Comparison of ENCODE assay signal across 9 cellular contexts in genomic region chr3:141426404-141427034, GRCh38. TPM values are rescaled to one million over a fixed set of nuclear protein-coding genes. Genes with fewer than 3 reads are reported as not detected.
DNase-seq lines count a peak whose midpoint lies in the region; ATAC-seq and TF ChIP-seq lines count a peak whose summit lies in the region.
"Had no signal": no experiment of that assay in that cellular context is flagged by ENCODE, and none has a peak within 500 bp of the region (broad histone marks: within the 10 kb centered on the region; RNA-seq: fewer than 3 reads in every experiment).

No MANE protein-coding gene starts in this region.

- peaks cover 12% of the 10 kb centered on the region for H3K36me3 ChIP-seq in mammary epithelial cell (ENCODE audit: insufficient read depth, low read length)

- no peaks in the 10 kb centered on the region for H3K9me3 Mint-ChIP-seq in HFFc6
- no peaks in the 10 kb centered on the region for H3K9me3 Mint-ChIP-seq in stimulated activated effector memory CD8-positive, alpha-beta T cell treated with anti-CD3 and anti-CD28 coated beads, Interleukin-12 subunit alpha, Interleukin-12 subunit beta, amount 100 ng/mL, for 72 hours
- H3K9me3 Mint-ChIP-seq in activated CD8-positive, alpha-beta memory T cell treated with anti-CD3 and anti-CD28 coated beads, Interleukin-2, amount 10 ng/mL, durations not matched to agents 7 days and 5 days (ENCODE audit: low read depth): no peaks in the 10 kb centered on the region

- no peaks in the 10 kb centered on the region for H3K27me3 ChIP-seq in mammary epithelial cell (ENCODE audit: insufficient read depth, low read length)

- H3K4me2 ChIP-seq in mammary epithelial cell (ENCODE audit: insufficient read depth, low read depth, low read length): peak overlapping the region; percentile 45

- peaks cover 25% of the 10 kb centered on the region for H3K4me1 ChIP-seq in mammary epithelial cell (ENCODE audit: insufficient read depth, low read length)

- H2AFZ ChIP-seq in mammary epithelial cell (ENCODE audit: low read depth, low read length): peak overlapping the region; percentile 6

- no peak for ATAC-seq in stimulated activated effector memory CD8-positive, alpha-beta T cell treated with anti-CD3 and anti-CD28 coated beads, Interleukin-12 subunit alpha, Interleukin-12 subunit beta, amount 100 ng/mL, for 72 hours
- no peak for ATAC-seq in activated CD8-positive, alpha-beta memory T cell treated with anti-CD3 and anti-CD28 coated beads, Interleukin-2, amount 10 ng/mL, durations not matched to agents 7 days and 5 days

- dilution Hi-C loops in mammary epithelial cell (cut with HindIII; ENCODE audit: low sequenced_read_pairs): loop anchor here (5.0 kb wide), 1 partner anchor 44 kb away; no protein-coding TSS in a partner anchor

- H4K20me1 ChIP-seq in mammary epithelial cell (ENCODE audit: insufficient read depth, low read length): no peaks in the 10 kb centered on the region

- H3K4me1 Mint-ChIP-seq in HFFc6 (ENCODE audit: low read depth): peaks cover 83% of the 10 kb centered on the region
- H3K4me1 Mint-ChIP-seq in stimulated activated effector memory CD8-positive, alpha-beta T cell treated with anti-CD3 and anti-CD28 coated beads, Interleukin-12 subunit alpha, Interleukin-12 subunit beta, amount 100 ng/mL, for 72 hours: peaks cover 55% of the 10 kb centered on the region
- peaks cover 31% of the 10 kb centered on the region for H3K4me1 Mint-ChIP-seq in activated CD8-positive, alpha-beta memory T cell treated with anti-CD3 and anti-CD28 coated beads, Interleukin-2, amount 10 ng/mL, durations not matched to agents 7 days and 5 days

- H3K4me3 Mint-ChIP-seq in HFFc6: peak overlapping the region; percentile 34; the same call in 1 of the 2 replicates
- H3K4me3 Mint-ChIP-seq in stimulated activated effector memory CD8-positive, alpha-beta T cell treated with anti-CD3 and anti-CD28 coated beads, Interleukin-12 subunit alpha, Interleukin-12 subunit beta, amount 100 ng/mL, for 72 hours: no peak overlapping the region
- no peak overlapping the region for H3K4me3 Mint-ChIP-seq in activated CD8-positive, alpha-beta memory T cell treated with anti-CD3 and anti-CD28 coated beads, Interleukin-2, amount 10 ng/mL, durations not matched to agents 7 days and 5 days

- no peak overlapping the region for H3K4me3 ChIP-seq in mammary epithelial cell (replicated peaks in 1 of 3; ENCODE audit: insufficient read depth in 1 of 3, low read depth in 2 of 3, low read length in 3 of 3)

- H3K27me3 Mint-ChIP-seq in HFFc6 (ENCODE audit: insufficient read depth): peaks cover 2% of the 10 kb centered on the region; the same call in 1 of the 2 replicates
- no peaks in the 10 kb centered on the region for H3K27me3 Mint-ChIP-seq in activated CD8-positive, alpha-beta memory T cell treated with anti-CD3 and anti-CD28 coated beads, Interleukin-2, amount 10 ng/mL, durations not matched to agents 7 days and 5 days

- peak; percentile 58 for DNase-seq in HFFc6
- no peak for DNase-seq in mammary epithelial cell
- peak; percentile 86 for DNase-seq in iris pigment epithelial cell (ENCODE audit: low read depth)
- DNase-seq in stimulated activated effector memory CD8-positive, alpha-beta T cell treated with anti-CD3 and anti-CD28 coated beads, Interleukin-12 subunit alpha, Interleukin-12 subunit beta, amount 100 ng/mL, for 72 hours (ENCODE audit: low spot score in 2 of 2): no peak
- DNase-seq in COR-L47 (lab: John Stamatoyannopoulos, UW): no peak
- no peak for DNase-seq in activated CD8-positive, alpha-beta memory T cell treated with anti-CD3 and anti-CD28 coated beads, Interleukin-2, amount 10 ng/mL, durations not matched to agents 7 days and 5 days
- no peak for DNase-seq in stimulated activated CD4-positive, alpha-beta T cell treated with anti-CD3 and anti-CD28 coated beads, Interleukin-4, amount 100 ng/mL, for 24 hours
- no peak for DNase-seq in NCI-H187 treated with DMSO at 0.1 percent for 48 hours (lab: John Stamatoyannopoulos, UW)
- DNase-seq: glutamatergic neuron had no signal

- in situ Hi-C loops in mammary epithelial cell (cut with MboI; ENCODE audit: low sequenced_read_pairs in 2 of 2): no loop called here

- intact Hi-C loops in mammary epithelial cell (cut with micrococcal nuclease): no loop called here

- no peak for TF ChIP-seq CTCF in HFFc6 (IDR thresholded peaks at IDR 0.05)
- no peak for TF ChIP-seq CTCF in mammary epithelial cell (conservative IDR thresholded peaks at IDR 0.05 in 1 of 2, IDR thresholded peaks at IDR 0.05 in 1 of 2; ENCODE audit: extremely low read depth in 1 of 2, insufficient read depth in 1 of 2, low read depth in 1 of 2, low read length in 2 of 2)

- BruUV-seq in mammary epithelial cell (replicated peaks; lab: Mats Ljungman, UMichigan): no TSS peak

- no peak overlapping the region for H3K9ac ChIP-seq in mammary epithelial cell (ENCODE audit: insufficient read depth, low read length)

- 15% methylated on average over 9 of the region's 9 CpGs for WGBS in mammary epithelial cell (ENCODE audit: low coverage, missing lambda C conversion rate)

- peaks cover 70% of the 10 kb centered on the region for H3K79me2 ChIP-seq in mammary epithelial cell (ENCODE audit: insufficient read depth, low read length)

- peaks cover 44% of the 10 kb centered on the region for H3K36me3 Mint-ChIP-seq in HFFc6 (ENCODE audit: low read depth)
- H3K36me3 Mint-ChIP-seq in stimulated activated effector memory CD8-positive, alpha-beta T cell treated with anti-CD3 and anti-CD28 coated beads, Interleukin-12 subunit alpha, Interleukin-12 subunit beta, amount 100 ng/mL, for 72 hours: peaks cover 82% of the 10 kb centered on the region
- H3K36me3 Mint-ChIP-seq in activated CD8-positive, alpha-beta memory T cell treated with anti-CD3 and anti-CD28 coated beads, Interleukin-2, amount 10 ng/mL, durations not matched to agents 7 days and 5 days: peaks cover 17% of the 10 kb centered on the region

- peak overlapping the region; percentile 79 for H3K27ac Mint-ChIP-seq in HFFc6
- peak overlapping the region; percentile 67 for H3K27ac Mint-ChIP-seq in stimulated activated effector memory CD8-positive, alpha-beta T cell treated with anti-CD3 and anti-CD28 coated beads, Interleukin-12 subunit alpha, Interleukin-12 subunit beta, amount 100 ng/mL, for 72 hours
- no peak overlapping the region for H3K27ac Mint-ChIP-seq in activated CD8-positive, alpha-beta memory T cell treated with anti-CD3 and anti-CD28 coated beads, Interleukin-2, amount 10 ng/mL, durations not matched to agents 7 days and 5 days

- peak overlapping the region; percentile 20 for H3K27ac ChIP-seq in mammary epithelial cell (ENCODE audit: insufficient read depth, low read depth, low read length)

- CTCF ChIA-PET in mammary epithelial cell (lab: Charles Lee; ENCODE audit: low non-redundant PET): interaction anchor here (0.6 kb wide), 1 partner anchor 118 kb away, joined by 4 read pairs; no protein-coding TSS in a partner anchor
- CTCF ChIA-PET in activated CD8-positive, alpha-beta memory T cell treated with anti-CD3 and anti-CD28 coated beads, Interleukin-2, amount 10 ng/mL, durations not matched to agents 7 days and 5 days (lab: Charles Lee): interaction anchor here (0.7 to 4.7 kb wide), 8 partner anchors 8 to 487 kb away, joined by 3 to 16 read pairs (median 5); partner anchors contain the start of gene RNF7

- H3K9me3 ChIP-seq in mammary epithelial cell (replicated peaks; ENCODE audit: insufficient read depth, low read length): no peaks in the 10 kb centered on the region

RNA-seq across cellular contexts. Expression of gene ZBTB38, which starts 58.2 kb away (rescaled TPM):
- 100 to 1,000 TPM; 146 to 172 (median 158) TPM for total RNA-seq in HFFc6 (2021; fragmentation: NEBNext Ultra II Directional; extraction: Animal tissue kit (Norgen Biotek cat#: 25700))
- 100 to 1,000 TPM in 1 of 2 donors, 10 to 100 TPM in 1; 64.7 to 110 TPM for total RNA-seq in mammary epithelial cell
- 33.8 TPM for polyA plus RNA-seq in mammary epithelial cell
- polyA minus RNA-seq in mammary epithelial cell: 57.1 TPM
- total RNA-seq in activated CD8-positive, alpha-beta memory T cell treated with anti-CD3 and anti-CD28 coated beads, Interleukin-2, amount 10 ng/mL, durations not matched to agents 7 days and 5 days: 10 to 100 TPM; 42.5 to 49.4 TPM

Comparison
In these comparisons a context has a peak if more than half of its experiments do, and no peak if none do; other contexts are left out.
1. DNase-seq: peak in HFFc6 (single experiment) and iris pigment epithelial cell (single experiment); none in mammary epithelial cell (single experiment), stimulated activated effector memory CD8-positive, alpha-beta T cell treated with anti-CD3 and anti-CD28 coated beads, Interleukin-12 subunit alpha, Interleukin-12 subunit beta, amount 100 ng/mL, for 72 hours (0 of 2), COR-L47 (single experiment), activated CD8-positive, alpha-beta memory T cell treated with anti-CD3 and anti-CD28 coated beads, Interleukin-2, amount 10 ng/mL, durations not matched to agents 7 days and 5 days (single experiment), stimulated activated CD4-positive, alpha-beta T cell treated with anti-CD3 and anti-CD28 coated beads, Interleukin-4, amount 100 ng/mL, for 24 hours (single experiment) and NCI-H187 treated with DMSO at 0.1 percent for 48 hours (single experiment).